8 cellular contexts compared by ENCODE assay signal in the genomic region with DNA sequence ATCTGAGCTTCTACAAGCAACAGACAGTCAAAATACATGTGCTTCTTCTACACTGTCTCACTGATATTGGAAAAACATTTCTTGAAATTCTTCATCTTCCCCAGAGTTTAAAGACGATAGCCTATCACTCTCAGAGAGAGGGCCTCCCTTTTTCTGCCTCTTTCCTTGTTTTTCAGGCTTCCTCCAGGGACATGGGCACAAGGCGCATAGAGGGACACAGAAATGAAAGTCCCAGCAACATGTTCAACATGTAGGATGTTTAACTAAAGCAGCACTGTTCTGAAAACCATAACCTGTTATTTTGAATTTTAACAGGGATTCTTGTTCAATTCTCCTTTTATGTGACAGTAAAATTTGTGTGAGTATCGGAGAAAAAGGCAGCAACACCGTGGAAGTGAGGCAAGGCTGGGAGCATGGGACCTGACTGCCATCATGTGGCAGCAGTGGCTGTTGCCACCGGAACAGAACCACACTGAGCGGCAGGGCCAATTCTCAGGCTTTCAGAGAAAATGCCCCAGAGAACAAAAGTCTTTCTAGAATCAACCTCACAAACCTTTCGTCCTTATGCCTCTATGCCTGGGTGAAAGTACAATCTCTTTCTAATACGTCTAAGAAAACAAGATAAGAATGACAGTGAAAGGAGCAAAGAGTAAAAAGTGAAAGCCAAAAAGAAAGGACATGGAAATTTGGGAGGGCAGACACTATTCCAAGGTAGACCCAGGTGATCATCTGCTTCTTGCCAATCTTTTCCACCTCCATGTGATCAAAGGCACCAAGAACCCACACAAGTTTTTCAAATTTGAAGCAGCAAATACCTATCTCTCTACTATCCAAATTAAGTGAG. TPM values are rescaled to one million over a fixed set of nuclear protein-coding genes. Genes with fewer than 3 reads are reported as not detected.
A peak's percentile ranks its signal among the peaks of the same experiment; 100 is the strongest.
DNase-seq lines count a peak whose midpoint lies in the region; ATAC-seq and TF ChIP-seq lines count a peak whose summit lies in the region.

No MANE protein-coding gene starts in this region.

- no peak overlapping the region for H3K4me3 Mint-ChIP-seq in chondrocyte (ENCODE audit: unreplicated experiment)

- H3K4me1 Mint-ChIP-seq in chondrocyte (ENCODE audit: low read depth), result peaks cover 10% of the 10 kb centered on the region

- H3K9me3 ChIP-seq in tibial artery, result no peaks in the 10 kb centered on the region

- peak; percentile 94 for TF ChIP-seq CTCF in chondrocyte (IDR thresholded peaks at IDR 0.05)
- peak; percentile 64 to 68 for TF ChIP-seq CTCF in tibial artery (IDR thresholded peaks at IDR 0.05)

- no peak overlapping the region for H3K27ac ChIP-seq in tibial artery

- no peaks in the 10 kb centered on the region for H3K27me3 ChIP-seq in tibial artery

- H3K36me3 Mint-ChIP-seq in chondrocyte (ENCODE audit: low read depth), result peaks cover 9% of the 10 kb centered on the region

- H3K27me3 Mint-ChIP-seq in chondrocyte (ENCODE audit: low read depth), result no peaks in the 10 kb centered on the region

- no peaks in the 10 kb centered on the region for H3K36me3 ChIP-seq in tibial artery

- H3K4me1 ChIP-seq in tibial artery, result peaks cover 0 to 4% (median 0%) of the 10 kb centered on the region in 4 donors

- ATAC-seq in GM21515 (IDR thresholded peaks at IDR 0.05; ENCODE audit: unreplicated experiment), result peak; percentile 51
- peak; percentile 97 for ATAC-seq in left lobe of liver
- ATAC-seq in HG02938 (IDR thresholded peaks at IDR 0.05; ENCODE audit: unreplicated experiment), result no peak

- DNase-seq in D341Med (ENCODE audit: low spot score) (peak; percentile 87), NOMO-1 (lab: John Stamatoyannopoulos, UW; ENCODE audit: unreplicated experiment in 2 of 2) (peak; percentile 65), chondrocyte (ENCODE audit: low spot score) (no peak), left lobe of liver (ENCODE audit: low spot score) (peak; percentile 67), tibial artery (peak; percentile 54 to 72), NCI-H2196 treated with DMSO at 0.1 percent for 48 hours (lab: John Stamatoyannopoulos, UW; ENCODE audit: unreplicated experiment) (no peak)

- H3K27ac Mint-ChIP-seq in chondrocyte (ENCODE audit: unreplicated experiment), result no peak overlapping the region

- no peak overlapping the region for H3K4me3 ChIP-seq in tibial artery

- intact Hi-C loops in tibial artery (cut with DNase I; ENCODE audit: low total_unique reads), result no loop called here

- no peaks in the 10 kb centered on the region for H3K9me3 Mint-ChIP-seq in chondrocyte (ENCODE audit: low read depth)

RNA-seq across cellular contexts. Expression of gene PCNX2, which starts 54.5 kb away (rescaled TPM):
- total RNA-seq in chondrocyte (9.5 to 18.5 TPM (median 12.0 TPM) in 3 replicates), left lobe of liver (0.73 TPM)

Comparison
In these comparisons a context has a peak if more than half of its experiments do, and no peak if none do; other contexts are left out.
1. DNase-seq: peak in D341Med (single experiment), NOMO-1 (2 of 2), left lobe of liver (single experiment) and tibial artery (2 of 2); none in chondrocyte (single experiment) and NCI-H2196 treated with DMSO at 0.1 percent for 48 hours (single experiment).